Comparison of ENCODE assay signal across 8 cellular contexts in the genomic region with DNA sequence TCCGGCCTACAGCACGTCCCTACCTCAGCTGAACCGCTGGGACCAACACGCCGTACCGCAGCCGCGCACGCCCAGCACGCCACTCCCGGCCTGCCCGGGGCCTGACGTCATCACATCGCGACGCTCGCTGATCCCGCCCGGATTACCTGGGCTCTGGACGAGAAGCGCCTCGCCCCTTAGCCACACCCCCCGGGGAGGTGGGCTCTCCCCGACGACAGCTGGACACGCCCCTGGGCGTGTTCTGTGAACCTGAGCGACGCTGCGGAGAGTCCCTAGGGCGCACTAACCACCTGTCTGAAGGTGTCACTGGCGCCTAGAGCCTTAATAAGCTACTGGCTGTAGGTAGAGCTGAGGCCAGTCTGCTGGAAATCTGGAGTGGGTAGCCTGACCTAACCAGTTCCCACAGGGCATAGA. TPM values are rescaled to one million over a fixed set of nuclear protein-coding genes. Genes with fewer than 3 reads are reported as not detected.
DNase-seq lines count a peak whose midpoint lies in the region; ATAC-seq, FAIRE-seq and TF ChIP-seq lines count a peak whose summit lies in the region.
"Not testable (repeated sequence)": the region's sequence is repeated elsewhere in the genome, so short reads cannot be mapped to it uniquely, and the experiment has no call there.

A gene (minus strand): TSS at position 87 of the 414 bp plus-strand sequence. CDS start 87 bp downstream, outside the sequence.

- H3K4me3 ChIP-seq in Caco-2 (ENCODE audit: low read depth, low read length) (peak within 1 kb of the TSS; percentile 21; the same call in 1 of the 2 replicates), NB4 (ENCODE audit: low read depth, low read length) (peak within 1 kb of the TSS; percentile 73), dorsolateral prefrontal cortex (peak within 1 kb of the TSS in 57 of 59 donors; percentile 7 to 80 (median 59)), keratinocyte (ENCODE audit: control insufficient read depth in 2 of 3, extremely low read depth in 1 of 3, insufficient read depth in 2 of 3, low read depth in 1 of 3, low read length in 3 of 3) (peak within 1 kb of the TSS; percentile 32 to 33 (median 33))

- not testable (repeated sequence) for DNase-seq in Caco-2; keratinocyte (ENCODE audit: low read depth, low spot score)
- DNase-seq in NB4 (ENCODE audit: low read depth), result peak; percentile 92
- peak; percentile 28 for DNase-seq in SKM-1 treated with dmso at 0.1 percent for 144 hours (lab: John Stamatoyannopoulos, UW; ENCODE audit: unreplicated experiment)
- peak; percentile 79 for DNase-seq in activated T-cell treated with anti-CD3 and anti-CD28 coated beads, Interleukin-2, amount 50 U/mL, for 4 hours
- peak in 8 of 10 donors; percentile 14 to 76 (median 46) for DNase-seq in dorsolateral prefrontal cortex
- DNase-seq in renal cortical epithelial cell (ENCODE audit: low read depth), result peak; percentile 72
- peak; percentile 69 for DNase-seq in stimulated activated naive CD4-positive, alpha-beta T cell treated with Interleukin-2 at 50 U/mL for 16 hours (lab: John Stamatoyannopoulos, UW)

- H4K20me1 ChIP-seq in keratinocyte (ENCODE audit: control insufficient read depth, extremely low read depth, insufficient read depth, low read length), result not testable (repeated sequence)

- dilution Hi-C loops in keratinocyte (cut with MboI; ENCODE audit: extremely low pct_ligation_motif_present, low sequenced_read_pairs), result not testable (repeated sequence)

- H3K4me1 Mint-ChIP-seq in Caco-2 (ENCODE audit: low read depth, unreplicated experiment); activated T-cell treated with anti-CD3 and anti-CD28 coated beads, Interleukin-2, amount 50 U/mL, for 4 hours (ENCODE audit: low read depth): not testable (repeated sequence)

- not testable (repeated sequence) for H3K9me3 Mint-ChIP-seq in Caco-2 (ENCODE audit: unreplicated experiment); activated T-cell treated with anti-CD3 and anti-CD28 coated beads, Interleukin-2, amount 50 U/mL, for 4 hours

- ATAC-seq in activated T-cell treated with anti-CD3 and anti-CD28 coated beads, Interleukin-2, amount 50 U/mL, for 4 hours, result not testable (repeated sequence)

- not testable (repeated sequence) for H3K79me2 ChIP-seq in keratinocyte (ENCODE audit: control insufficient read depth, insufficient read depth, low read length)

- intact Hi-C loops in Caco-2 (cut with micrococcal nuclease; ENCODE audit: unreplicated experiment); dorsolateral prefrontal cortex (cut with DNase I): not testable (repeated sequence)

- peak within 1 kb of the TSS; percentile 47 for H3K9ac ChIP-seq in keratinocyte (ENCODE audit: control insufficient read depth, extremely low read depth, insufficient read depth, low read length)

- H3K36me3 ChIP-seq in Caco-2 (ENCODE audit: control insufficient read depth, insufficient read depth, low read length); keratinocyte (ENCODE audit: control insufficient read depth in 2 of 2, extremely low read depth in 1 of 2, insufficient read depth in 2 of 2, low read length in 2 of 2): not testable (repeated sequence)

- peak within 1 kb of the TSS; percentile 48 for H3K4me2 ChIP-seq in keratinocyte (ENCODE audit: control insufficient read depth, extremely low read depth, insufficient read depth, low read depth, low read length)

- H3K27me3 ChIP-seq in Caco-2 (replicated peaks; ENCODE audit: control insufficient read depth, insufficient read depth, low read length); dorsolateral prefrontal cortex; keratinocyte (ENCODE audit: control insufficient read depth, extremely low read depth, insufficient read depth, low read length): not testable (repeated sequence)

- not testable (repeated sequence) for H3K9me3 ChIP-seq in Caco-2; keratinocyte (ENCODE audit: control insufficient read depth, low read depth, low read length)

- H3K36me3 Mint-ChIP-seq in Caco-2 (ENCODE audit: insufficient read depth, unreplicated experiment); activated T-cell treated with anti-CD3 and anti-CD28 coated beads, Interleukin-2, amount 50 U/mL, for 4 hours (ENCODE audit: insufficient read depth): not testable (repeated sequence)

- H2AFZ ChIP-seq in keratinocyte (ENCODE audit: control insufficient read depth, low read length), result not testable (repeated sequence)

- BruUV-seq in Caco-2 (replicated peaks; lab: Mats Ljungman, UMichigan), result not testable (repeated sequence)

- CTCF ChIA-PET in Caco-2 (lab: Charles Lee), result not testable (repeated sequence)

- not testable (repeated sequence) for H3K27me3 Mint-ChIP-seq in Caco-2 (ENCODE audit: insufficient read depth, unreplicated experiment); activated T-cell treated with anti-CD3 and anti-CD28 coated beads, Interleukin-2, amount 50 U/mL, for 4 hours (ENCODE audit: low read depth)

- not testable (repeated sequence) for H3K9me1 ChIP-seq in keratinocyte (ENCODE audit: control insufficient read depth, extremely low read depth, insufficient read depth, low read length)

- not testable (repeated sequence) for H3K27ac Mint-ChIP-seq in Caco-2 (ENCODE audit: unreplicated experiment)

- TF ChIP-seq CTCF in Caco-2 (IDR thresholded peaks at IDR 0.05; ENCODE audit: insufficient read depth in 1 of 2, low read depth in 1 of 2, low read length in 1 of 2, severe bottlenecking in 1 of 2, unreplicated experiment in 1 of 2); NB4 (IDR thresholded peaks at IDR 0.05; ENCODE audit: low read depth, low read length); keratinocyte (optimal IDR thresholded peaks at IDR 0.05 in 1 of 3, IDR thresholded peaks at IDR 0.05 in 1 of 3, conservative IDR thresholded peaks at IDR 0.05 in 1 of 3; ENCODE audit: extremely low read depth in 1 of 3, insufficient read depth in 2 of 3, low read length in 3 of 3): not testable (repeated sequence)
- TF ChIP-seq CTCF in dorsolateral prefrontal cortex (IDR thresholded peaks at IDR 0.05 in 54 of 56, conservative IDR thresholded peaks at IDR 0.05 in 2 of 56; ENCODE audit: low read depth in 1 of 56, partially characterized antibody in 56 of 56), result peak in 1 of 56 donors; percentile 13

- peak within 1 kb of the TSS; percentile 74 for H3K4me3 Mint-ChIP-seq in Caco-2 (ENCODE audit: unreplicated experiment)
- peak within 1 kb of the TSS; percentile 87 for H3K4me3 Mint-ChIP-seq in activated T-cell treated with anti-CD3 and anti-CD28 coated beads, Interleukin-2, amount 50 U/mL, for 4 hours

- H3K27ac ChIP-seq in dorsolateral prefrontal cortex, result peak within 1 kb of the TSS in 22 of 59 donors; percentile 23 to 81 (median 62)
- peak within 1 kb of the TSS; percentile 36 for H3K27ac ChIP-seq in keratinocyte (ENCODE audit: control insufficient read depth, insufficient read depth, low read length)

- not testable (repeated sequence) for H3K4me1 ChIP-seq in Caco-2; keratinocyte (ENCODE audit: control insufficient read depth, extremely low read depth, insufficient read depth, low read length)

- not testable (repeated sequence) for TF ChIP-seq POLR2A in NB4 (IDR thresholded peaks at IDR 0.05; ENCODE audit: extremely low read depth, insufficient read length)

- POLR2A ChIA-PET in Caco-2 (lab: Charles Lee), result not testable (repeated sequence)

- not testable (repeated sequence) for FAIRE-seq in keratinocyte (lab: Jason Lieb, UNC)

RNA-seq across cellular contexts. Expression of the gene that starts here (rescaled TPM):
- 34.2 and 34.6 TPM in 2 replicates for total RNA-seq in Caco-2 (2022)
- 10 to 100 TPM; 44.5 to 60.1 (median 45.0) TPM for total RNA-seq in activated T-cell treated with anti-CD3 and anti-CD28 coated beads, Interleukin-2, amount 50 U/mL, for 4 hours
- 10 to 100 TPM; 17.7 to 44.3 (median 30.7) TPM for total RNA-seq in dorsolateral prefrontal cortex
- polyA plus RNA-seq in keratinocyte, result 27.4 to 50.0 TPM (median 32.8 TPM) in 3 replicates
- polyA plus RNA-seq in keratinocyte (2011; ENCODE audit: low read depth), result 40.1 TPM
- polyA plus RNA-seq in keratinocyte (2011; cell fraction: cytosol; rRNA removed), result 19.8 and 30.1 TPM in 2 replicates
- 23.4 and 37.2 TPM in 2 replicates for polyA plus RNA-seq in keratinocyte (2011; cell fraction: nucleus; rRNA removed)
- polyA plus RNA-seq in keratinocyte (2012; ENCODE audit: low replicate concordance), result 34.9 and 39.1 TPM in 2 replicates
- 9.5 to 26.0 TPM (median 9.5 TPM) in 3 replicates for polyA minus RNA-seq in keratinocyte
- 21.5 TPM for polyA minus RNA-seq in keratinocyte (2011; cell fraction: cytosol; rRNA and poly(A)+ RNA removed)
- 19.7 and 33.8 TPM in 2 replicates for polyA minus RNA-seq in keratinocyte (2011; cell fraction: nucleus; rRNA and poly(A)+ RNA removed)
- total RNA-seq in renal cortical epithelial cell, result 22.9 and 30.9 TPM in 2 replicates

Comparison
In these comparisons a context has a peak if more than half of its experiments do, and no peak if none do; other contexts are left out.
1. H3K4me3 ChIP-seq: peak in every context shown above with its lines; median percentile 73 in NB4; 59 in dorsolateral prefrontal cortex; 33 in keratinocyte; 21 in Caco-2.